ENCODE assay signal across 22 cellular contexts in genomic region chr17:28402844-28403243, GRCh38. TPM values are rescaled to one million over a fixed set of nuclear protein-coding genes. Genes with fewer than 3 reads are reported as not detected.
A peak's percentile ranks its signal among the peaks of the same experiment; 100 is the strongest.
DNase-seq lines count a peak whose midpoint lies in the region; ATAC-seq and TF ChIP-seq lines count a peak whose summit lies in the region.
"Had no signal": no experiment of that assay in that cellular context is flagged by ENCODE, and none has a peak within 500 bp of the region (broad histone marks: within the 10 kb centered on the region; RNA-seq: fewer than 3 reads in every experiment).

No MANE protein-coding gene starts in this region.

- H3K27me3 Mint-ChIP-seq in activated naive CD4-positive, alpha-beta T cell treated with anti-CD3 and anti-CD28 coated beads, Interleukin-2, amount 50 U/mL, for 24 hours, result no peaks in the 10 kb centered on the region
- H3K27me3 Mint-ChIP-seq in nephron (ENCODE audit: low read depth), result no peaks in the 10 kb centered on the region

- H3K9ac ChIP-seq in HUES48 (ENCODE audit: low read depth, low read length), result no peak overlapping the region

- H3K27me3 ChIP-seq in HUES48 (ENCODE audit: control insufficient read depth, insufficient read depth, low read length), result peaks cover 39% of the 10 kb centered on the region
- H3K27me3 ChIP-seq: BE2C had no signal

- peaks cover 5% of the 10 kb centered on the region for H3K4me1 Mint-ChIP-seq in activated naive CD4-positive, alpha-beta T cell treated with anti-CD3 and anti-CD28 coated beads, Interleukin-2, amount 50 U/mL, for 24 hours
- peaks cover 5% of the 10 kb centered on the region for H3K4me1 Mint-ChIP-seq in nephron

- H3K36me3 ChIP-seq in HUES48 (ENCODE audit: control insufficient read depth, insufficient read depth, low read length), result peaks cover 8% of the 10 kb centered on the region; the same call in 1 of the 2 replicates
- H3K36me3 ChIP-seq: BE2C had no signal

- TF ChIP-seq CTCF in nephron (IDR thresholded peaks at IDR 0.05; ENCODE audit: unreplicated experiment in 3 of 3), result no peak

- peaks cover 53% of the 10 kb centered on the region for H3K4me1 ChIP-seq in HUES48 (ENCODE audit: control insufficient read depth, insufficient read depth, low read length)
- H3K4me1 ChIP-seq: BE2C had no signal

- H3K9me3 Mint-ChIP-seq in activated naive CD4-positive, alpha-beta T cell treated with anti-CD3 and anti-CD28 coated beads, Interleukin-2, amount 50 U/mL, for 24 hours, result no peaks in the 10 kb centered on the region
- no peaks in the 10 kb centered on the region for H3K9me3 Mint-ChIP-seq in nephron

- H3K36me3 Mint-ChIP-seq in activated naive CD4-positive, alpha-beta T cell treated with anti-CD3 and anti-CD28 coated beads, Interleukin-2, amount 50 U/mL, for 24 hours, result no peaks in the 10 kb centered on the region
- peaks cover 17% of the 10 kb centered on the region for H3K36me3 Mint-ChIP-seq in nephron (ENCODE audit: low read depth)

- intact Hi-C loops in Right ventricle myocardium superior (cut with DNase I), result no loop called here

- H3K9me3 ChIP-seq in HUES48 (ENCODE audit: control insufficient read depth, insufficient read depth, low read length), result no peaks in the 10 kb centered on the region
- H3K9me3 ChIP-seq: BE2C had no signal

- no peak for DNase-seq in activated naive CD4-positive, alpha-beta T cell (lab: John Stamatoyannopoulos, UW)
- no peak for DNase-seq in Right ventricle myocardium superior
- no peak for DNase-seq in activated T-cell treated with anti-CD3 and anti-CD28 coated beads, Interleukin-2, amount 50 U/mL, for 48 hours
- DNase-seq: 8988T, ACHN, BE2C, GOT3, HCEC 1CT, NCI-H1048, NCI-H1694, NCI-H2029 treated with DMSO at 0.1 percent for 48 hours, NCI-H446 treated with DMSO at 0.1 percent for 48 hours, SHP77 treated with DMSO at 0.1 percent for 48 hours had no signal

- no peak overlapping the region for H3K4me3 ChIP-seq in HUES48 (ENCODE audit: low read depth, low read length)

- H3K27ac Mint-ChIP-seq in activated naive CD4-positive, alpha-beta T cell treated with anti-CD3 and anti-CD28 coated beads, Interleukin-2, amount 50 U/mL, for 24 hours, result peak overlapping the region; percentile 41
- H3K27ac Mint-ChIP-seq in nephron, result no peak overlapping the region

- peak overlapping the region; percentile 15 for H3K27ac ChIP-seq in HUES48 (ENCODE audit: low read depth, low read length)
- H3K27ac ChIP-seq in cingulate gyrus (ENCODE audit: low read depth, low read length), result peak overlapping the region; percentile 12
- H3K27ac ChIP-seq: RWPE1 had no signal

- ATAC-seq in Right ventricle myocardium superior (ENCODE audit: poor library complexity), result no peak
- no peak for ATAC-seq in GM19035 (IDR thresholded peaks at IDR 0.05; ENCODE audit: unreplicated experiment)
- ATAC-seq: Panc1 had no signal

- no peak overlapping the region for H3K4me3 Mint-ChIP-seq in activated naive CD4-positive, alpha-beta T cell treated with anti-CD3 and anti-CD28 coated beads, Interleukin-2, amount 50 U/mL, for 24 hours
- H3K4me3 Mint-ChIP-seq in nephron, result peak overlapping the region in 2 of 3 experiments; percentile 36 to 50

RNA-seq across cellular contexts. Expression of gene SLC46A1, which starts 3.2 kb away (rescaled TPM):
- total RNA-seq in Right ventricle myocardium superior, result 6.3 TPM

RNA-seq across cellular contexts. Expression of gene SARM1, which starts 31.4 kb away (rescaled TPM):
- 5.0 TPM for total RNA-seq in Right ventricle myocardium superior

RNA-seq across cellular contexts. Expression of gene VTN, which starts 32.7 kb away (rescaled TPM):
- total RNA-seq in Right ventricle myocardium superior, result 30.2 TPM
- total RNA-seq: Daoy had no signal

RNA-seq across cellular contexts. Expression of gene SEBOX, which starts 37.8 kb away (rescaled TPM):
- total RNA-seq in Right ventricle myocardium superior, result not detected
- total RNA-seq: Daoy, G401 had no signal

RNA-seq across cellular contexts. Expression of gene POLDIP2, which starts 45.5 kb away (rescaled TPM):
- 158 TPM for total RNA-seq in Right ventricle myocardium superior
